18 cellular contexts compared by ENCODE assay signal in the genomic region with DNA sequence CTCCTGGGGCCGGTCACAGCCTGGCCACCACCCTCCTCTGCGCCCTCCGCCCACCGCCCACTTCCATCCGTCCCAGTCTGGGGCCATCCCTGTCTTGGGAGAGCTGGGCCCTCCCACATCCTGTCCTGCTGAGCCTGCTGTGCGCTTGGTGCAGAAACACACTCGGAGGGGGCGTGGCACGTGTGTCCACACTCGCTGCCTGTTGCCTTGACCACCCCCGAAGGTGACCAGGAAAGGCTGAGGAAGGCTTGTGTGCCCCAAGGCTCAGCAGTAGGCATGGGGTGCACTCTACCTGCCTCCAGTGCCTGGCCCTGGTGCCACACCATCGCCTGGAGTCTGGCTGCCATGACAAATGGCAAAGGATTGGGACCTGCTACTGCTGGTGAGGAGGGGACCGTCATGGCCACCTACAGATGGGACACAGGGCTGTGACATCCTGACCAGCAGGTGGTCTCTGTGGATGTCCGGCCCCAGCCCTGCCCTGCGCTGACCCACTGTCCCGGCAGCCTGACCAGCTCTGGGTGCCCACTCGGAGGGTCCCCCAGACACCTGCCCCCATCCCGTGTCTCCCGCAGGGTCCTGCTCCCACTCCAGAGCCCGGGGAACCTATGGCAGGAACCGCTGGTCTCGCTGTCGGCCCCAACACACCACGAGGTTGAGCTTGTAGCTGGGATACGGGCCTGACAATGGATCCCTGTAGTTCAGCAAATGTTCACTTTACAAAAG. TPM values are rescaled to one million over a fixed set of nuclear protein-coding genes. Genes with fewer than 3 reads are reported as not detected.
DNase-seq lines count a peak whose midpoint lies in the region; FAIRE-seq and TF ChIP-seq lines count a peak whose summit lies in the region.
"Had no signal": no experiment of that assay in that cellular context is flagged by ENCODE, and none has a peak within 500 bp of the region (broad histone marks: within the 10 kb centered on the region; RNA-seq: fewer than 3 reads in every experiment).

No MANE protein-coding gene starts in this region.

- peak overlapping the region; percentile 20 for H3K9ac ChIP-seq in SK-N-MC (ENCODE audit: insufficient read length)
- peak overlapping the region; percentile 53 for H3K9ac ChIP-seq in neuronal stem cell (ENCODE audit: low read depth, low read length, poor library complexity)
- H3K9ac ChIP-seq: BLaER1 had no signal

- DNase-seq in NCI-H146 (lab: John Stamatoyannopoulos, UW), result peak; percentile 12
- no peak for DNase-seq in NCI-H146 treated with DMSO at 0.1 percent for 48 hours (lab: John Stamatoyannopoulos, UW; ENCODE audit: unreplicated experiment)
- no peak for DNase-seq in SK-N-MC (ENCODE audit: low read depth, low spot score)
- DNase-seq in glutamatergic neuron, result peak; percentile 12
- no peak for DNase-seq in neuronal stem cell (ENCODE audit: low spot score)
- DNase-seq in HT-29 (ENCODE audit: low spot score), result no peak
- DNase-seq in RCC 7860 (ENCODE audit: low spot score), result no peak
- DNase-seq in AML-193 (lab: John Stamatoyannopoulos, UW), result no peak
- DNase-seq: DMS79, HCEC 1CT, NCI-H1048, NCI-H1694, NCI-H345, NCI-H526 treated with DMSO at 0.1 percent for 48 hours had no signal

- no peak overlapping the region for H2BK5ac ChIP-seq in neuronal stem cell (ENCODE audit: low read length)

- TF ChIP-seq CTCF in glutamatergic neuron (IDR thresholded peaks at IDR 0.05; ENCODE audit: partially characterized antibody, unreplicated experiment), result no peak

- no peaks in the 10 kb centered on the region for H3K9me3 ChIP-seq in SK-N-MC (ENCODE audit: low read depth, low read length)
- peaks cover 0 to 4% of the 10 kb centered on the region in 2 donors for H3K9me3 ChIP-seq in neuronal stem cell (replicated peaks in 1 of 2; ENCODE audit: control insufficient read depth in 2 of 2, insufficient read depth in 1 of 2, low read depth in 1 of 2, low read length in 2 of 2)
- H3K9me3 ChIP-seq: BLaER1 had no signal

- H4K91ac ChIP-seq in neuronal stem cell (ENCODE audit: low read depth, low read length, poor library complexity), result no peak overlapping the region

- no peak overlapping the region for H3K4me3 Mint-ChIP-seq in glutamatergic neuron (ENCODE audit: unreplicated experiment)

- H2BK12ac ChIP-seq in neuronal stem cell (ENCODE audit: low read length), result no peak overlapping the region

- H3K27ac Mint-ChIP-seq in glutamatergic neuron (ENCODE audit: unreplicated experiment), result no peak overlapping the region

- WGBS in neuronal stem cell (ENCODE audit: extremely low coverage in 2 of 2, insufficient read length in 2 of 2, insufficient replicate concordance in 1 of 2), 2 donors, result no CpG with 5 or more reads among the region's 25 CpGs

- H3K14ac ChIP-seq in neuronal stem cell (ENCODE audit: low read length), result peak overlapping the region; percentile 25

- H3K79me1 ChIP-seq in neuronal stem cell (ENCODE audit: low read depth, low read length), result no peaks in the 10 kb centered on the region

- H3K36me3 Mint-ChIP-seq in glutamatergic neuron (ENCODE audit: unreplicated experiment), result no peaks in the 10 kb centered on the region

- H3K4me3 ChIP-seq in SK-N-MC, result no peak overlapping the region
- no peak overlapping the region for H3K4me3 ChIP-seq in neuronal stem cell (ENCODE audit: low read length in 2 of 2)
- H3K4me3 ChIP-seq: BLaER1 had no signal

- no peak overlapping the region for H4K8ac ChIP-seq in neuronal stem cell (ENCODE audit: low read depth, low read length)

- H3K4me1 ChIP-seq in neuronal stem cell (ENCODE audit: control insufficient read depth in 2 of 2, insufficient read depth in 1 of 2, low read depth in 1 of 2, low read length in 2 of 2), result peaks cover 0 to 10% of the 10 kb centered on the region in 2 donors

- H2AFZ ChIP-seq in neuronal stem cell (ENCODE audit: low read length), result no peak overlapping the region

- peak overlapping the region; percentile 53 for H3K4ac ChIP-seq in neuronal stem cell (ENCODE audit: low read length)

- no peak overlapping the region for H2BK120ac ChIP-seq in neuronal stem cell (ENCODE audit: low read depth, low read length)

- no peak for FAIRE-seq in RCC 7860 (lab: Jason Lieb, UNC)
- FAIRE-seq: D721Med had no signal

- H3K9me3 Mint-ChIP-seq in glutamatergic neuron (ENCODE audit: unreplicated experiment), result peaks cover 7% of the 10 kb centered on the region
- H3K9me3 Mint-ChIP-seq: CD8-positive, alpha-beta memory T cell had no signal

- peaks cover 2% of the 10 kb centered on the region for H3K4me1 Mint-ChIP-seq in glutamatergic neuron (ENCODE audit: low read depth, unreplicated experiment)

- H2BK15ac ChIP-seq in neuronal stem cell (ENCODE audit: low read length), result peak overlapping the region; percentile 49

- peak overlapping the region; percentile 76 for H3K18ac ChIP-seq in neuronal stem cell (ENCODE audit: low read length)

- H3K4me2 ChIP-seq in neuronal stem cell (ENCODE audit: insufficient read depth, low read length, poor library complexity, severe bottlenecking), result no peak overlapping the region

- no peaks in the 10 kb centered on the region for H3K36me3 ChIP-seq in SK-N-MC (ENCODE audit: insufficient read depth, low read length)
- no peaks in the 10 kb centered on the region for H3K36me3 ChIP-seq in neuronal stem cell (replicated peaks in 1 of 2; ENCODE audit: control insufficient read depth in 2 of 2, insufficient read depth in 2 of 2, low read length in 2 of 2)

- H3K27ac ChIP-seq in SK-N-MC (no peak overlapping the region), neuronal stem cell (replicated peaks; ENCODE audit: low read length) (no peak overlapping the region)
- H3K27ac ChIP-seq: 22Rv1, BLaER1 had no signal

- H2AK5ac ChIP-seq in neuronal stem cell (ENCODE audit: low read depth, low read length), result peak overlapping the region; percentile 91

- peak overlapping the region; percentile 85 for H3K23ac ChIP-seq in neuronal stem cell (ENCODE audit: low read depth, low read length, poor library complexity)

- H3K27me3 Mint-ChIP-seq in glutamatergic neuron (ENCODE audit: unreplicated experiment), result peaks cover 4% of the 10 kb centered on the region
- H3K27me3 Mint-ChIP-seq: CD8-positive, alpha-beta memory T cell had no signal

- H3K27me3 ChIP-seq in neuronal stem cell (ENCODE audit: control insufficient read depth in 3 of 3, insufficient read depth in 3 of 3, low read depth in 1 of 3, low read length in 3 of 3), result peaks cover 0 to 46% (median 2%) of the 10 kb centered on the region in 3 experiments
- H3K27me3 ChIP-seq: BLaER1 had no signal

RNA-seq across cellular contexts. Expression of a gene that starts 23.2 kb away (rescaled TPM):
- 249 TPM for total RNA-seq in glutamatergic neuron (ENCODE audit: unreplicated experiment)
- polyA plus RNA-seq in neuronal stem cell (2013, experiment 1 of 2), result 134 TPM
- polyA plus RNA-seq in neuronal stem cell (2013, experiment 2 of 2), result 131 TPM
- 116 and 123 TPM in 2 replicates for total RNA-seq in HT-29 (2014; rRNA removed; shearing (Covaris generic))

RNA-seq across cellular contexts. Expression of a gene that starts 24.0 kb away (rescaled TPM):
- total RNA-seq in glutamatergic neuron (ENCODE audit: unreplicated experiment), result 0.91 TPM
- polyA plus RNA-seq in neuronal stem cell (2013, experiment 1 of 2), result 0.06 TPM
- polyA plus RNA-seq in neuronal stem cell (2013, experiment 2 of 2), result 0.12 TPM
- not detected in 2 replicates for total RNA-seq in HT-29 (2014; rRNA removed; shearing (Covaris generic))

RNA-seq across cellular contexts. Expression of a gene that starts 43.1 kb away (rescaled TPM):
- 30.7 TPM for total RNA-seq in glutamatergic neuron (ENCODE audit: unreplicated experiment)
- 17.0 TPM for polyA plus RNA-seq in neuronal stem cell (2013, experiment 1 of 2)
- polyA plus RNA-seq in neuronal stem cell (2013, experiment 2 of 2), result 16.6 TPM
- 27.4 and 31.3 TPM in 2 replicates for total RNA-seq in HT-29 (2014; rRNA removed; shearing (Covaris generic))

Comparison
In these comparisons a context has a peak if more than half of its experiments do, and no peak if none do; other contexts are left out.
1. DNase-seq: peak in NCI-H146 (single experiment) and glutamatergic neuron (single experiment); none in NCI-H146 treated with DMSO at 0.1 percent for 48 hours (single experiment), SK-N-MC (single experiment), neuronal stem cell (single experiment), HT-29 (single experiment), RCC 7860 (single experiment) and AML-193 (0 of 2).